Comparison of ENCODE assay signal across 2 cellular contexts in the genomic region with DNA sequence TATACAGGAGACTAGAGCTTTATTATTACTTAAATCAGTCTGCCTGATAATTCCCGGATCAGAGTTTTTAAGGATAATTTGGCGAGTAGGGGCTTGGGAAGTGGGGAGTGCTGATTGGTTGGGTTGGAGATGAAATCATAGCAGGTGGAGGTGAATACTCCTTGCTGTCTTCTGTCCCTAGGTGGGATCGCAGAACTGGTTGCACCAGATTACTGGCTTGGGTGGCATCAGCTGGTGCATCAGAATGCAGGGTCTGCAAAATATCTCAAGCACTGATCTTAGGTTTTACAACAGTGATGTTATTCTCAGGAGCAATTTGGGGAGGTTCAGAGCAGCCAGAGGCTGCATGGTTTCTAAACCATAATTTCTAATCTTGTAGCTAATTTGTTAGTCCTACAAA.
TF ChIP-seq lines count a peak whose summit lies in the region.

No MANE protein-coding gene starts in this region.

TF ChIP-seq in SK-N-SH, 30 proteins besides CTCF, POLR2A, EP300 and RAD21 (continued from another document):
- TF ChIP-seq, protein P1, sequence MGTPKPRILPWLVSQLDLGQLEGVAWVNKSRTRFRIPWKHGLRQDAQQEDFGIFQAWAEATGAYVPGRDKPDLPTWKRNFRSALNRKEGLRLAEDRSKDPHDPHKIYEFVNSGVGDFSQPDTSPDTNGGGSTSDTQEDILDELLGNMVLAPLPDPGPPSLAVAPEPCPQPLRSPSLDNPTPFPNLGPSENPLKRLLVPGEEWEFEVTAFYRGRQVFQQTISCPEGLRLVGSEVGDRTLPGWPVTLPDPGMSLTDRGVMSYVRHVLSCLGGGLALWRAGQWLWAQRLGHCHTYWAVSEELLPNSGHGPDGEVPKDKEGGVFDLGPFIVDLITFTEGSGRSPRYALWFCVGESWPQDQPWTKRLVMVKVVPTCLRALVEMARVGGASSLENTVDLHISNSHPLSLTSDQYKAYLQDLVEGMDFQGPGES (IDR thresholded peaks at IDR 0.05; ENCODE audit: low read depth, low read length) = no peak
- TF ChIP-seq JUND (IDR thresholded peaks at IDR 0.05) (no peak), FOXJ3 (CRISPR knock-in tag; IDR thresholded peaks at IDR 0.05) (no peak), MXI1 (IDR thresholded peaks at IDR 0.05; ENCODE audit: low read depth, low read length) (no peak), TCF12 (IDR thresholded peaks at IDR 0.05) (no peak), EZH2phosphoT487 (IDR thresholded peaks at IDR 0.05; ENCODE audit: borderline replicate concordance, low read depth) (no peak), USF1 (IDR thresholded peaks at IDR 0.05; ENCODE audit: borderline replicate concordance, low read depth) (no peak), MAX (IDR thresholded peaks at IDR 0.05; ENCODE audit: low read depth) (no peak), CHD2 (IDR thresholded peaks at IDR 0.05; ENCODE audit: low read length, partially characterized antibody) (no peak), FOXM1 (IDR thresholded peaks at IDR 0.05; ENCODE audit: low read depth) (no peak), MEF2A (IDR thresholded peaks at IDR 0.05; ENCODE audit: borderline replicate concordance, low read depth) (no peak), USF2 (IDR thresholded peaks at IDR 0.05; ENCODE audit: borderline replicate concordance, low read depth, low read length) (no peak), TEAD4 (IDR thresholded peaks at IDR 0.05; ENCODE audit: borderline replicate concordance, insufficient read depth) (no peak)
- TF ChIP-seq, protein P2, sequence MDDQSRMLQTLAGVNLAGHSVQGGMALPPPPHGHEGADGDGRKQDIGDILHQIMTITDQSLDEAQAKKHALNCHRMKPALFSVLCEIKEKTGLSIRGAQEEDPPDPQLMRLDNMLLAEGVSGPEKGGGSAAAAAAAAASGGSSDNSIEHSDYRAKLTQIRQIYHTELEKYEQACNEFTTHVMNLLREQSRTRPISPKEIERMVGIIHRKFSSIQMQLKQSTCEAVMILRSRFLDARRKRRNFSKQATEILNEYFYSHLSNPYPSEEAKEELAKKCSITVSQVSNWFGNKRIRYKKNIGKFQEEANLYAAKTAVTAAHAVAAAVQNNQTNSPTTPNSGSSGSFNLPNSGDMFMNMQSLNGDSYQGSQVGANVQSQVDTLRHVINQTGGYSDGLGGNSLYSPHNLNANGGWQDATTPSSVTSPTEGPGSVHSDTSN (IDR thresholded peaks at IDR 0.05) = no peak
- TF ChIP-seq, protein P3, sequence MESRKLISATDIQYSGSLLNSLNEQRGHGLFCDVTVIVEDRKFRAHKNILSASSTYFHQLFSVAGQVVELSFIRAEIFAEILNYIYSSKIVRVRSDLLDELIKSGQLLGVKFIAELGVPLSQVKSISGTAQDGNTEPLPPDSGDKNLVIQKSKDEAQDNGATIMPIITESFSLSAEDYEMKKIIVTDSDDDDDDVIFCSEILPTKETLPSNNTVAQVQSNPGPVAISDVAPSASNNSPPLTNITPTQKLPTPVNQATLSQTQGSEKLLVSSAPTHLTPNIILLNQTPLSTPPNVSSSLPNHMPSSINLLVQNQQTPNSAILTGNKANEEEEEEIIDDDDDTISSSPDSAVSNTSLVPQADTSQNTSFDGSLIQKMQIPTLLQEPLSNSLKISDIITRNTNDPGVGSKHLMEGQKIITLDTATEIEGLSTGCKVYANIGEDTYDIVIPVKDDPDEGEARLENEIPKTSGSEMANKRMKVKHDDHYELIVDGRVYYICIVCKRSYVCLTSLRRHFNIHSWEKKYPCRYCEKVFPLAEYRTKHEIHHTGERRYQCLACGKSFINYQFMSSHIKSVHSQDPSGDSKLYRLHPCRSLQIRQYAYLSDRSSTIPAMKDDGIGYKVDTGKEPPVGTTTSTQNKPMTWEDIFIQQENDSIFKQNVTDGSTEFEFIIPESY (IDR thresholded peaks at IDR 0.05; ENCODE audit: borderline replicate concordance, low read depth) = no peak

TF ChIP-seq in SK-N-SH treated with all-trans-retinoic acid at 6 μM for 48 hours, 23 proteins besides CTCF, POLR2A, EP300 and RAD21 (continued from another document):
- TF ChIP-seq, protein P4, sequence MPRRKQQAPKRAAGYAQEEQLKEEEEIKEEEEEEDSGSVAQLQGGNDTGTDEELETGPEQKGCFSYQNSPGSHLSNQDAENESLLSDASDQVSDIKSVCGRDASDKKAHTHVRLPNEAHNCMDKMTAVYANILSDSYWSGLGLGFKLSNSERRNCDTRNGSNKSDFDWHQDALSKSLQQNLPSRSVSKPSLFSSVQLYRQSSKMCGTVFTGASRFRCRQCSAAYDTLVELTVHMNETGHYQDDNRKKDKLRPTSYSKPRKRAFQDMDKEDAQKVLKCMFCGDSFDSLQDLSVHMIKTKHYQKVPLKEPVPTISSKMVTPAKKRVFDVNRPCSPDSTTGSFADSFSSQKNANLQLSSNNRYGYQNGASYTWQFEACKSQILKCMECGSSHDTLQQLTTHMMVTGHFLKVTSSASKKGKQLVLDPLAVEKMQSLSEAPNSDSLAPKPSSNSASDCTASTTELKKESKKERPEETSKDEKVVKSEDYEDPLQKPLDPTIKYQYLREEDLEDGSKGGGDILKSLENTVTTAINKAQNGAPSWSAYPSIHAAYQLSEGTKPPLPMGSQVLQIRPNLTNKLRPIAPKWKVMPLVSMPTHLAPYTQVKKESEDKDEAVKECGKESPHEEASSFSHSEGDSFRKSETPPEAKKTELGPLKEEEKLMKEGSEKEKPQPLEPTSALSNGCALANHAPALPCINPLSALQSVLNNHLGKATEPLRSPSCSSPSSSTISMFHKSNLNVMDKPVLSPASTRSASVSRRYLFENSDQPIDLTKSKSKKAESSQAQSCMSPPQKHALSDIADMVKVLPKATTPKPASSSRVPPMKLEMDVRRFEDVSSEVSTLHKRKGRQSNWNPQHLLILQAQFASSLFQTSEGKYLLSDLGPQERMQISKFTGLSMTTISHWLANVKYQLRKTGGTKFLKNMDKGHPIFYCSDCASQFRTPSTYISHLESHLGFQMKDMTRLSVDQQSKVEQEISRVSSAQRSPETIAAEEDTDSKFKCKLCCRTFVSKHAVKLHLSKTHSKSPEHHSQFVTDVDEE (CRISPR knock-in tag; IDR thresholded peaks at IDR 0.05) = no peak
- TF ChIP-seq OSR1 (CRISPR knock-in tag; IDR thresholded peaks at IDR 0.05) = no peak
- no peak for TF ChIP-seq ZC3H10 (CRISPR knock-in tag; IDR thresholded peaks at IDR 0.05)
- TF ChIP-seq SNAI2 (CRISPR knock-in tag; IDR thresholded peaks at IDR 0.05) = no peak
- TF ChIP-seq, protein P5, sequence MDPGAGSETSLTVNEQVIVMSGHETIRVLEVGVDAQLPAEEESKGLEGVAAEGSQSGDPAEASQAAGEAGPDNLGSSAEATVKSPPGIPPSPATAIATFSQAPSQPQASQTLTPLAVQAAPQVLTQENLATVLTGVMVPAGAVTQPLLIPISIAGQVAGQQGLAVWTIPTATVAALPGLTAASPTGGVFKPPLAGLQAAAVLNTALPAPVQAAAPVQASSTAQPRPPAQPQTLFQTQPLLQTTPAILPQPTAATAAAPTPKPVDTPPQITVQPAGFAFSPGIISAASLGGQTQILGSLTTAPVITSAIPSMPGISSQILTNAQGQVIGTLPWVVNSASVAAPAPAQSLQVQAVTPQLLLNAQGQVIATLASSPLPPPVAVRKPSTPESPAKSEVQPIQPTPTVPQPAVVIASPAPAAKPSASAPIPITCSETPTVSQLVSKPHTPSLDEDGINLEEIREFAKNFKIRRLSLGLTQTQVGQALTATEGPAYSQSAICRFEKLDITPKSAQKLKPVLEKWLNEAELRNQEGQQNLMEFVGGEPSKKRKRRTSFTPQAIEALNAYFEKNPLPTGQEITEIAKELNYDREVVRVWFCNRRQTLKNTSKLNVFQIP (CRISPR knock-in tag; IDR thresholded peaks at IDR 0.05; ENCODE audit: borderline replicate concordance, low read depth) = no peak
- no peak for TF ChIP-seq RARB (CRISPR knock-in tag; IDR thresholded peaks at IDR 0.05)
